8 cellular contexts compared by ENCODE assay signal in genomic region chr2:20411361-20411894, GRCh38. TPM values are rescaled to one million over a fixed set of nuclear protein-coding genes. Genes with fewer than 3 reads are reported as not detected.
DNase-seq lines count a peak whose midpoint lies in the region; ATAC-seq and TF ChIP-seq lines count a peak whose summit lies in the region.

No MANE protein-coding gene starts in this region.

- no peaks in the 10 kb centered on the region for H3K27me3 ChIP-seq in CD8-positive, alpha-beta memory T cell (ENCODE audit: insufficient read depth, low read length, poor library complexity, severe bottlenecking)
- H3K27me3 ChIP-seq in naive thymus-derived CD4-positive, alpha-beta T cell (ENCODE audit: control insufficient read depth in 2 of 2, insufficient read depth in 2 of 2, low read length in 2 of 2): no peaks in the 10 kb centered on the region

- no peaks in the 10 kb centered on the region for H3K36me3 ChIP-seq in CD8-positive, alpha-beta memory T cell (ENCODE audit: insufficient read depth, low read length)
- no peaks in the 10 kb centered on the region for H3K36me3 ChIP-seq in naive thymus-derived CD4-positive, alpha-beta T cell (ENCODE audit: control insufficient read depth in 2 of 3, insufficient read depth in 3 of 3, low read length in 3 of 3)

- peaks cover 16 to 24% (median 18%) of the 10 kb centered on the region in 5 donors for H3K9me3 Mint-ChIP-seq in CD8-positive, alpha-beta memory T cell
- H3K9me3 Mint-ChIP-seq in activated CD8-positive, alpha-beta memory T cell treated with anti-CD3 and anti-CD28 coated beads, Interleukin-2, amount 10 ng/mL, durations not matched to agents 7 days and 5 days (ENCODE audit: low read depth): peaks cover 15% of the 10 kb centered on the region
- peaks cover 6 to 31% (median 20%) of the 10 kb centered on the region in 11 donors for H3K9me3 Mint-ChIP-seq in naive thymus-derived CD4-positive, alpha-beta T cell
- peaks cover 20 to 24% of the 10 kb centered on the region in 2 donors for H3K9me3 Mint-ChIP-seq in stimulated activated naive B cell treated with anti-CD40 and anti-IgM and Interleukin-4, amounts not matched to agents 10 μg/mL and 1 μg/mL and 100 μg/mL, for 72 hours

- H3K27ac Mint-ChIP-seq in CD8-positive, alpha-beta memory T cell: no peak overlapping the region
- no peak overlapping the region for H3K27ac Mint-ChIP-seq in activated CD8-positive, alpha-beta memory T cell treated with anti-CD3 and anti-CD28 coated beads, Interleukin-2, amount 10 ng/mL, durations not matched to agents 7 days and 5 days
- H3K27ac Mint-ChIP-seq in naive thymus-derived CD4-positive, alpha-beta T cell: no peak overlapping the region
- no peak overlapping the region for H3K27ac Mint-ChIP-seq in stimulated activated naive B cell treated with anti-CD40 and anti-IgM and Interleukin-4, amounts not matched to agents 10 μg/mL and 1 μg/mL and 100 μg/mL, for 72 hours

- H3K4me3 ChIP-seq in CD8-positive, alpha-beta memory T cell (ENCODE audit: low read length): no peak overlapping the region
- H3K4me3 ChIP-seq in epithelial cell of proximal tubule (ENCODE audit: low read depth, low read length): no peak overlapping the region
- no peak overlapping the region for H3K4me3 ChIP-seq in naive thymus-derived CD4-positive, alpha-beta T cell (ENCODE audit: low read length)

- peak; percentile 46 to 76 (median 55) for DNase-seq in CD8-positive, alpha-beta memory T cell
- DNase-seq in GM19238 (ENCODE audit: insufficient read length, low spot score) (peak; percentile 44), NOMO-1 treated with dmso at 0.1 percent for 144 hours (lab: John Stamatoyannopoulos, UW; ENCODE audit: unreplicated experiment) (peak; percentile 60), epithelial cell of proximal tubule (ENCODE audit: low read depth) (no peak)
- peak; percentile 82 for DNase-seq in activated CD8-positive, alpha-beta memory T cell treated with anti-CD3 and anti-CD28 coated beads, Interleukin-2, amount 10 ng/mL, durations not matched to agents 7 days and 5 days
- peak; percentile 27 to 67 (median 55) for DNase-seq in naive thymus-derived CD4-positive, alpha-beta T cell
- DNase-seq in stimulated activated naive B cell treated with anti-CD40 and anti-IgM and Interleukin-4, amounts not matched to agents 10 μg/mL and 1 μg/mL and 100 μg/mL, for 72 hours: peak; percentile 56

- H3K4me1 ChIP-seq in CD8-positive, alpha-beta memory T cell (ENCODE audit: insufficient read depth, low read length): no peaks in the 10 kb centered on the region
- no peaks in the 10 kb centered on the region for H3K4me1 ChIP-seq in naive thymus-derived CD4-positive, alpha-beta T cell (ENCODE audit: control insufficient read depth in 2 of 2, insufficient read depth in 2 of 2, low read length in 2 of 2)

- CTCF ChIA-PET in CD8-positive, alpha-beta memory T cell (lab: Charles Lee): interaction anchor here (0.6 to 6.0 kb wide), 25 partner anchors 8 to 250 kb away, joined by 3 to 55 read pairs (median 4); partner anchors contain the start of genes HS1BP3 and RHOB
- CTCF ChIA-PET in activated CD8-positive, alpha-beta memory T cell treated with anti-CD3 and anti-CD28 coated beads, Interleukin-2, amount 10 ng/mL, durations not matched to agents 7 days and 5 days (lab: Charles Lee): interaction anchor here (0.6 to 5.9 kb wide), 35 partner anchors 8 to 239 kb away, joined by 3 to 43 read pairs (median 5); partner anchors contain the start of genes HS1BP3 and RHOB
- CTCF ChIA-PET in naive thymus-derived CD4-positive, alpha-beta T cell (lab: Charles Lee): interaction anchor here (0.6 to 2.9 kb wide), 10 partner anchors 13 to 576 kb away, joined by 3 to 15 read pairs (median 4); partner anchors contain the start of genes HS1BP3 and RHOB

- no peak overlapping the region for H3K4me3 Mint-ChIP-seq in CD8-positive, alpha-beta memory T cell
- H3K4me3 Mint-ChIP-seq in activated CD8-positive, alpha-beta memory T cell treated with anti-CD3 and anti-CD28 coated beads, Interleukin-2, amount 10 ng/mL, durations not matched to agents 7 days and 5 days: no peak overlapping the region
- no peak overlapping the region for H3K4me3 Mint-ChIP-seq in naive thymus-derived CD4-positive, alpha-beta T cell
- H3K4me3 Mint-ChIP-seq in stimulated activated naive B cell treated with anti-CD40 and anti-IgM and Interleukin-4, amounts not matched to agents 10 μg/mL and 1 μg/mL and 100 μg/mL, for 72 hours: no peak overlapping the region

- H3K9me3 ChIP-seq in CD8-positive, alpha-beta memory T cell (ENCODE audit: low read length): peaks cover 3% of the 10 kb centered on the region
- peaks cover 0 to 20% (median 0%) of the 10 kb centered on the region in 3 experiments for H3K9me3 ChIP-seq in naive thymus-derived CD4-positive, alpha-beta T cell (ENCODE audit: control insufficient read depth in 2 of 3, low read length in 3 of 3)

- peak; percentile 100 for ATAC-seq in HG03175 (IDR thresholded peaks at IDR 0.05; ENCODE audit: unreplicated experiment)
- peak; percentile 93 for ATAC-seq in activated CD8-positive, alpha-beta memory T cell treated with anti-CD3 and anti-CD28 coated beads, Interleukin-2, amount 10 ng/mL, durations not matched to agents 7 days and 5 days
- ATAC-seq in naive thymus-derived CD4-positive, alpha-beta T cell: peak; percentile 100
- ATAC-seq in stimulated activated naive B cell treated with anti-CD40 and anti-IgM and Interleukin-4, amounts not matched to agents 10 μg/mL and 1 μg/mL and 100 μg/mL, for 72 hours (replicated peaks): peak; percentile 96 to 100

- peak; percentile 79 for TF ChIP-seq CTCF in epithelial cell of proximal tubule (conservative IDR thresholded peaks at IDR 0.05; ENCODE audit: low read depth, low read length)

- no peak overlapping the region for H3K27ac ChIP-seq in CD8-positive, alpha-beta memory T cell (ENCODE audit: low read depth, low read length)
- no peak overlapping the region for H3K27ac ChIP-seq in naive thymus-derived CD4-positive, alpha-beta T cell (ENCODE audit: low read depth, low read length)

- intact Hi-C loops in naive thymus-derived CD4-positive, alpha-beta T cell (cut with micrococcal nuclease): loop anchor here (1.0 to 2.0 kb wide), 4 partner anchors 60 to 240 kb away; partner anchors contain the start of gene HS1BP3 (in 2 of the 2)

- peaks cover 0 to 17% (median 0%) of the 10 kb centered on the region in 3 donors for H3K36me3 Mint-ChIP-seq in CD8-positive, alpha-beta memory T cell
- peaks cover 12% of the 10 kb centered on the region for H3K36me3 Mint-ChIP-seq in activated CD8-positive, alpha-beta memory T cell treated with anti-CD3 and anti-CD28 coated beads, Interleukin-2, amount 10 ng/mL, durations not matched to agents 7 days and 5 days
- peaks cover 0 to 9% (median 4%) of the 10 kb centered on the region in 5 donors for H3K36me3 Mint-ChIP-seq in naive thymus-derived CD4-positive, alpha-beta T cell
- peaks cover 12 to 17% of the 10 kb centered on the region in 2 donors for H3K36me3 Mint-ChIP-seq in stimulated activated naive B cell treated with anti-CD40 and anti-IgM and Interleukin-4, amounts not matched to agents 10 μg/mL and 1 μg/mL and 100 μg/mL, for 72 hours

- POLR2A ChIA-PET in CD8-positive, alpha-beta memory T cell (lab: Charles Lee): interaction anchor here (0.6 to 1.0 kb wide), 2 partner anchors 33 to 36 kb away, joined by 3 to 6 read pairs; partner anchors contain the start of gene RHOB
- POLR2A ChIA-PET in naive thymus-derived CD4-positive, alpha-beta T cell (lab: Charles Lee): interaction anchor here (0.8 kb wide), 2 partner anchors 239 to 240 kb away, joined by 3 read pairs; no protein-coding TSS in a partner anchor

- peaks cover 0 to 2% (median 0%) of the 10 kb centered on the region in 3 donors for H3K4me1 Mint-ChIP-seq in CD8-positive, alpha-beta memory T cell
- H3K4me1 Mint-ChIP-seq in activated CD8-positive, alpha-beta memory T cell treated with anti-CD3 and anti-CD28 coated beads, Interleukin-2, amount 10 ng/mL, durations not matched to agents 7 days and 5 days: no peaks in the 10 kb centered on the region
- H3K4me1 Mint-ChIP-seq in naive thymus-derived CD4-positive, alpha-beta T cell: peaks cover 0 to 6% (median 0%) of the 10 kb centered on the region in 7 donors
- H3K4me1 Mint-ChIP-seq in stimulated activated naive B cell treated with anti-CD40 and anti-IgM and Interleukin-4, amounts not matched to agents 10 μg/mL and 1 μg/mL and 100 μg/mL, for 72 hours: peaks cover 2 to 11% of the 10 kb centered on the region in 2 donors

- H3K27me3 Mint-ChIP-seq in CD8-positive, alpha-beta memory T cell: peaks cover 11 to 12% of the 10 kb centered on the region in 2 donors
- H3K27me3 Mint-ChIP-seq in activated CD8-positive, alpha-beta memory T cell treated with anti-CD3 and anti-CD28 coated beads, Interleukin-2, amount 10 ng/mL, durations not matched to agents 7 days and 5 days: peaks cover 39% of the 10 kb centered on the region
- H3K27me3 Mint-ChIP-seq in naive thymus-derived CD4-positive, alpha-beta T cell: peaks cover 0 to 43% (median 8%) of the 10 kb centered on the region in 5 donors
- peaks cover 0 to 9% of the 10 kb centered on the region in 2 donors for H3K27me3 Mint-ChIP-seq in stimulated activated naive B cell treated with anti-CD40 and anti-IgM and Interleukin-4, amounts not matched to agents 10 μg/mL and 1 μg/mL and 100 μg/mL, for 72 hours

RNA-seq across cellular contexts. Expression of gene RHOB, which starts 35.4 kb away (rescaled TPM):
- total RNA-seq in CD8-positive, alpha-beta memory T cell: 10 to 100 TPM; 27.4 TPM
- 3.4 TPM for polyA plus RNA-seq in CD8-positive, alpha-beta memory T cell
- total RNA-seq in activated CD8-positive, alpha-beta memory T cell treated with anti-CD3 and anti-CD28 coated beads, Interleukin-2, amount 10 ng/mL, durations not matched to agents 7 days and 5 days: 10 to 100 TPM in 1 of 2 experiments, 1 to 10 TPM in 1; 9.1 to 36.4 TPM
- 160 and 161 TPM in 2 replicates for total RNA-seq in epithelial cell of proximal tubule
- 100 to 1,000 TPM in 1 of 5 experiments, 10 to 100 TPM in 2, 1 to 10 TPM in 2; 2.5 to 244 (median 11.7) TPM for total RNA-seq in naive thymus-derived CD4-positive, alpha-beta T cell
- under 1 TPM; 0.64 to 0.71 TPM for polyA plus RNA-seq in naive thymus-derived CD4-positive, alpha-beta T cell
